In the genomic region with DNA sequence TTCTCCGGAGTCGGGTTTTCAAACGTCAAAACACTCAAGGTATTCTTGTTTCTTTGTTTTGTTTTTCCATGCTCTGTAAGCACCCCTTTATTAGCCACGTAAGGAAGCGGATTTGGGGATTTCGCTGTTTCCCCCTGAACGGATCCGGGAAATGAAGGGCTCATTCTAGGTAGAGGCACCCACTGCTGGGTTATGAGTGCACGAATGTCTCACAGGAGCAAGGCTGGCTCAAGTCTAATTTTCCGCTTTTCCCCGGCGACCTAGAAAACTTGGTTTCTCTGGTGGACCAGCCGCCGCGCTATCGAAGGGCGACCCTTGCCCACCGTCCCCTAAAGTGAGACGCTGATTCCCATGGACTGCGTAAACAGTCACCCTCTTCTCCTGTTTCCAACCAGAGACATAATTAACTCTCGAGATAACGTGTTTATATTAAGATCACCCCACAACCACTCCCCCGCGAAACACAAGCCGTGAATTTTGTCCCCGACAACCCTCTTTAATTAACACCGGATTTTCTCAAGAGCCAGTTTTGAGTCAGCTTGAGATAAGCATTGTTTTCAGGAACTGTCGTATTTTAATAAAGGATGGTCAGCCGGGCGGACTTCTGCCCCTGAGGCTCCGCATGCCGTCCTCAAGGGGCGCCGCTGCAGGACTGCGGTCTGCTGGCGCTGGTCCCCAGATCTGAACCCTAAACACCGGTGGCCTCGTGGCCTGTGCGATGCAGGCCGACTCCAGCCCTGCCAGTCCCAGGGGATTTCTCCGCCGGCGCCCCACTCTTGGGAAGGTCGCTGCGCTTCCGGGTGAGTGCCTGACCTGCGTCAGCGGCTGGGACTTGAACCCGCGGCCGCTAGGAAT, we compare ENCODE assay signal across 9 cellular contexts. TPM values are rescaled to one million over a fixed set of nuclear protein-coding genes. Genes with fewer than 3 reads are reported as not detected.
DNase-seq lines count a peak whose midpoint lies in the region; ATAC-seq, FAIRE-seq and TF ChIP-seq lines count a peak whose summit lies in the region.
"Had no signal": no experiment of that assay in that cellular context is flagged by ENCODE, and none has a peak within 500 bp of the region (broad histone marks: within the 10 kb centered on the region; RNA-seq: fewer than 3 reads in every experiment).

No MANE protein-coding gene starts in this region.

- peak overlapping the region; percentile 32 for H4K8ac ChIP-seq in trophoblast cell (ENCODE audit: low read depth, low read length)

- no peak overlapping the region for H2BK5ac ChIP-seq in trophoblast cell (ENCODE audit: low read depth, low read length, poor library complexity)

- no peak overlapping the region for H4K91ac ChIP-seq in trophoblast cell (ENCODE audit: low read depth, low read length)

- H3K4me1 Mint-ChIP-seq in activated CD8-positive, alpha-beta T cell treated with anti-CD3 and anti-CD28 coated beads for 36 hours (ENCODE audit: low read depth), result peaks cover 14% of the 10 kb centered on the region

- TF ChIP-seq CTCF in activated CD8-positive, alpha-beta T cell treated with anti-CD3 and anti-CD28 coated beads for 36 hours (IDR thresholded peaks at IDR 0.05), result no peak
- peak; percentile 17 to 69 (median 54) for TF ChIP-seq CTCF in heart left ventricle (IDR thresholded peaks at IDR 0.05)

- H3K36me3 Mint-ChIP-seq in activated CD8-positive, alpha-beta T cell treated with anti-CD3 and anti-CD28 coated beads for 36 hours (ENCODE audit: low read depth), result no peaks in the 10 kb centered on the region

- no peak overlapping the region for H2BK120ac ChIP-seq in trophoblast cell (ENCODE audit: insufficient read depth, low read length, poor library complexity)

- no peaks in the 10 kb centered on the region for H3K79me1 ChIP-seq in trophoblast cell (ENCODE audit: low read length)

- ATAC-seq in activated CD8-positive, alpha-beta T cell treated with anti-CD3 and anti-CD28 coated beads for 36 hours, result no peak
- peak; percentile 77 to 88 (median 86) for ATAC-seq in heart left ventricle
- no peak for ATAC-seq in HG03432 (IDR thresholded peaks at IDR 0.05; ENCODE audit: unreplicated experiment)
- ATAC-seq in GM19328 (IDR thresholded peaks at IDR 0.05; ENCODE audit: unreplicated experiment), result no peak

- POLR2A ChIA-PET in activated CD8-positive, alpha-beta T cell treated with anti-CD3 and anti-CD28 coated beads for 36 hours (lab: Charles Lee), result no interaction called here

- peaks cover 0 to 1% (median 0%) of the 10 kb centered on the region in 9 donors for H3K36me3 ChIP-seq in heart left ventricle
- H3K36me3 ChIP-seq in trophoblast cell (ENCODE audit: control insufficient read depth in 1 of 2, insufficient read depth in 2 of 2, low read length in 2 of 2), result no peaks in the 10 kb centered on the region

- H4K12ac ChIP-seq in trophoblast cell (ENCODE audit: low read depth, low read length), result no peak overlapping the region

- TF ChIP-seq POLR2A in heart left ventricle (IDR thresholded peaks at IDR 0.05), result peak in 1 of 2 donors; percentile 23

- no peak overlapping the region for H3K27ac Mint-ChIP-seq in activated CD8-positive, alpha-beta T cell treated with anti-CD3 and anti-CD28 coated beads for 36 hours

- H3K4me3 Mint-ChIP-seq in activated CD8-positive, alpha-beta T cell treated with anti-CD3 and anti-CD28 coated beads for 36 hours, result peak overlapping the region; percentile 40

- CTCF ChIA-PET in activated CD8-positive, alpha-beta T cell treated with anti-CD3 and anti-CD28 coated beads for 36 hours (lab: Charles Lee), result no interaction called here

- H3K27ac ChIP-seq in heart left ventricle, result peak overlapping the region; percentile 84 to 95 (median 90)
- H3K27ac ChIP-seq in trophoblast cell (ENCODE audit: low read depth, low read length), result no peak overlapping the region

- H3K27me3 ChIP-seq in heart left ventricle (peaks cover 0 to 43% (median 0%) of the 10 kb centered on the region in 9 donors), trophoblast cell (ENCODE audit: insufficient read depth, low read length) (peaks cover 13% of the 10 kb centered on the region)

- peak overlapping the region; percentile 98 for H3K4me2 ChIP-seq in trophoblast cell (ENCODE audit: low read length)

- no peak overlapping the region for H3K9ac ChIP-seq in trophoblast cell (ENCODE audit: low read length)

- no peak overlapping the region for H2AK5ac ChIP-seq in trophoblast cell (ENCODE audit: low read length)

- H3K27me3 Mint-ChIP-seq in activated CD8-positive, alpha-beta T cell treated with anti-CD3 and anti-CD28 coated beads for 36 hours, result peaks cover 50% of the 10 kb centered on the region

- intact Hi-C loops in activated CD8-positive, alpha-beta T cell treated with anti-CD3 and anti-CD28 coated beads for 36 hours (cut with micrococcal nuclease), result no loop called here
- intact Hi-C loops in heart left ventricle (cut with DNase I), result loop anchor here in 9 of 10 donors (2.0 to 10.0 kb wide), 6 partner anchors 46 to 169 kb away; a partner anchor contains a TSS

- H3K23ac ChIP-seq in trophoblast cell (ENCODE audit: low read length), result no peak overlapping the region

- no peak overlapping the region for H3K18ac ChIP-seq in trophoblast cell (ENCODE audit: low read length)

- H3K9me3 ChIP-seq in heart left ventricle, result peaks cover 0 to 31% (median 7%) of the 10 kb centered on the region in 12 donors
- no peaks in the 10 kb centered on the region for H3K9me3 ChIP-seq in trophoblast cell (ENCODE audit: insufficient read depth, low read depth, low read length)

- H3K4me3 ChIP-seq in heart left ventricle (peak overlapping the region; percentile 45 to 66 (median 56)), trophoblast cell (ENCODE audit: low read depth, low read length) (peak overlapping the region; percentile 58)

- no peak overlapping the region for H3K14ac ChIP-seq in trophoblast cell (ENCODE audit: low read length)

- no peak for FAIRE-seq in RCC 7860 (lab: Jason Lieb, UNC)
- FAIRE-seq: frontal cortex had no signal

- no peaks in the 10 kb centered on the region for H3K79me2 ChIP-seq in trophoblast cell (ENCODE audit: control insufficient read depth, insufficient read depth, low read length, poor library complexity)

- DNase-seq in GM04504 (ENCODE audit: low read depth), result peak; percentile 15
- no peak for DNase-seq in activated CD8-positive, alpha-beta T cell treated with anti-CD3 and anti-CD28 coated beads for 36 hours
- peak; percentile 72 to 86 (median 82) for DNase-seq in heart left ventricle
- DNase-seq in trophoblast cell, result peak in 1 of 2 donors; percentile 30
- DNase-seq in stimulated activated CD4-positive, alpha-beta T cell treated with anti-CD3 and anti-CD28 coated beads, Interleukin-12 subunit alpha, Interleukin-12 subunit beta, amount 100 ng/mL, for 4 hours, result no peak
- DNase-seq in RCC 7860 (ENCODE audit: low spot score), result no peak

- peaks cover 12% of the 10 kb centered on the region for H3K9me3 Mint-ChIP-seq in activated CD8-positive, alpha-beta T cell treated with anti-CD3 and anti-CD28 coated beads for 36 hours

- H2AFZ ChIP-seq in trophoblast cell (ENCODE audit: insufficient read depth, low read length, poor library complexity), result peak overlapping the region; percentile 44

- peaks cover 0 to 18% (median 0%) of the 10 kb centered on the region in 12 donors for H3K4me1 ChIP-seq in heart left ventricle
- peaks cover 0 to 7% of the 10 kb centered on the region in 2 experiments for H3K4me1 ChIP-seq in trophoblast cell (ENCODE audit: control insufficient read depth in 1 of 2, insufficient read depth in 2 of 2, low read length in 2 of 2)

- H3K4ac ChIP-seq in trophoblast cell (ENCODE audit: low read depth, low read length), result no peak overlapping the region

- no peak overlapping the region for H2BK12ac ChIP-seq in trophoblast cell (ENCODE audit: low read length)

- 1 to 2% (median 1%) methylated on average over 49 to 51 of the region's 51 CpGs for WGBS in heart left ventricle, 4 donors
- no CpG with 5 or more reads among the region's 51 CpGs for WGBS in trophoblast cell (ENCODE audit: extremely low coverage, insufficient coverage, insufficient read length)

RNA-seq across cellular contexts. Expression of a gene that starts 0.5 kb away (rescaled TPM):
- total RNA-seq in activated CD8-positive, alpha-beta T cell treated with anti-CD3 and anti-CD28 coated beads for 36 hours, result not detected
- 100 to 1,000 TPM in 1 of 9 donors, 10 to 100 TPM in 8; 60.1 to 103 (median 80.0) TPM for total RNA-seq in heart left ventricle
- polyA plus RNA-seq in heart left ventricle, result 10 to 100 TPM; 14.1 to 16.9 TPM
- 0.01 and 0.07 TPM in 2 replicates for polyA plus RNA-seq in trophoblast cell (2013)

Comparison
In these comparisons a context has a peak if more than half of its experiments do, and no peak if none do; other contexts are left out.
1. DNase-seq: peak in GM04504 (single experiment) and heart left ventricle (5 of 5); none in activated CD8-positive, alpha-beta T cell treated with anti-CD3 and anti-CD28 coated beads for 36 hours (single experiment), stimulated activated CD4-positive, alpha-beta T cell treated with anti-CD3 and anti-CD28 coated beads, Interleukin-12 subunit alpha, Interleukin-12 subunit beta, amount 100 ng/mL, for 4 hours (single experiment) and RCC 7860 (single experiment).
2. ATAC-seq: peak in heart left ventricle (4 of 4); none in activated CD8-positive, alpha-beta T cell treated with anti-CD3 and anti-CD28 coated beads for 36 hours (single experiment), HG03432 (single experiment) and GM19328 (single experiment).
3. RNA of a gene that starts 0.5 kb away (total RNA-seq): 60.1 to 103 TPM in heart left ventricle; not detected in activated CD8-positive, alpha-beta T cell treated with anti-CD3 and anti-CD28 coated beads for 36 hours; every median in the first group is over 10 times any median in the second.